Comparison of ENCODE assay signal across 10 cellular contexts in the genomic region with DNA sequence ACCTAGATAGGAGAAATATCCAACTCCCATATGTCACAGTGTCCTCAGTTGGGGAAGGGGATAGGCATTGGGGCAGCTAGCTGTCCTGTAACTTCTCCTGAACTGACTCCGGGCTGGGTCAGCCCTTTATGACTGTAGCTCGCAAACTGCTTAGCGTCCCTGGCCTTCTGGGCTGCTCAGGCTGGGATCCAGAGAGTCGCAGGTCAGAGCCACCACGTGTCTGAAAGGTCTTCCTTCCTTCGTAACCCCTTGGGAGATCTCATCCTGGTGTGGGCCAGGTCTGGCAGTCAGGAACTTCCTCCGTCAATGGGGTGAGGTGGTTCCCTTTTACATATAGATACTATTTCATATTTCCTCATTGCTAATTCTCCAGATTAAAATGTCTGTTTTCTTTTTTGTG.
"Had no signal": no experiment of that assay in that cellular context is flagged by ENCODE, and none has a peak within 500 bp of the region (broad histone marks: within the 10 kb centered on the region; RNA-seq: fewer than 3 reads in every experiment).

No MANE protein-coding gene starts in this region.

- DNase-seq: activated CD4-positive, alpha-beta T cell treated with anti-CD3 and anti-CD28 coated beads for 1 hour; activated CD4-positive, alpha-beta T cell treated with anti-CD3 and anti-CD28 coated beads, Interleukin-2, amount 50 U/mL, for 48 hours; activated CD8-positive, alpha-beta memory T cell treated with anti-CD3 and anti-CD28 coated beads, Interleukin-2, amount 10 ng/mL, durations not matched to agents 7 days and 5 days; foreskin melanocyte; heart left ventricle; stimulated activated CD4-positive, alpha-beta T cell treated with anti-CD3 and anti-CD28 coated beads, Interleukin-1b, Interleukin-23, amount 100 ng/mL, for 48 hours; stimulated activated naive CD8-positive, alpha-beta T cell treated with anti-CD3 and anti-CD28 coated beads, Interleukin-15, amount 100 ng/mL, for 72 hours; testis had no signal

- H3K4me3 Mint-ChIP-seq: activated CD8-positive, alpha-beta memory T cell treated with anti-CD3 and anti-CD28 coated beads, Interleukin-2, amount 10 ng/mL, durations not matched to agents 7 days and 5 days; stimulated activated naive CD8-positive, alpha-beta T cell treated with anti-CD3 and anti-CD28 coated beads, Interleukin-15, amount 100 ng/mL, for 72 hours had no signal

- H3K4me2 ChIP-seq: smooth muscle cell had no signal

- H3K27ac Mint-ChIP-seq: activated CD8-positive, alpha-beta memory T cell treated with anti-CD3 and anti-CD28 coated beads, Interleukin-2, amount 10 ng/mL, durations not matched to agents 7 days and 5 days; stimulated activated naive CD8-positive, alpha-beta T cell treated with anti-CD3 and anti-CD28 coated beads, Interleukin-15, amount 100 ng/mL, for 72 hours had no signal

- H3K4me3 ChIP-seq: heart left ventricle, right atrium auricular region, smooth muscle cell, testis had no signal

- H3K4me1 ChIP-seq: testis had no signal

- H3K27me3 Mint-ChIP-seq: activated CD8-positive, alpha-beta memory T cell treated with anti-CD3 and anti-CD28 coated beads, Interleukin-2, amount 10 ng/mL, durations not matched to agents 7 days and 5 days; stimulated activated naive CD8-positive, alpha-beta T cell treated with anti-CD3 and anti-CD28 coated beads, Interleukin-15, amount 100 ng/mL, for 72 hours had no signal

- H3K27ac ChIP-seq: right atrium auricular region, testis had no signal

- ATAC-seq: activated CD8-positive, alpha-beta memory T cell treated with anti-CD3 and anti-CD28 coated beads, Interleukin-2, amount 10 ng/mL, durations not matched to agents 7 days and 5 days; stimulated activated naive CD8-positive, alpha-beta T cell treated with anti-CD3 and anti-CD28 coated beads, Interleukin-15, amount 100 ng/mL, for 72 hours had no signal

- H3K27me3 ChIP-seq: heart left ventricle, right atrium auricular region, testis had no signal

- H3K9me3 ChIP-seq: heart left ventricle, right atrium auricular region, testis had no signal
